ENCODE assay signal across 25 cellular contexts in genomic region chr14:91320266-91320665, GRCh38.
DNase-seq lines count a peak whose midpoint lies in the region; ATAC-seq and TF ChIP-seq lines count a peak whose summit lies in the region.
"Had no signal": no experiment of that assay in that cellular context is flagged by ENCODE, and none has a peak within 500 bp of the region (broad histone marks: within the 10 kb centered on the region; RNA-seq: fewer than 3 reads in every experiment).

No MANE protein-coding gene starts in this region.

- peaks cover 72 to 91% of the 10 kb centered on the region in 2 donors for H3K36me3 ChIP-seq in neuronal stem cell (replicated peaks in 1 of 2; ENCODE audit: control insufficient read depth in 2 of 2, insufficient read depth in 2 of 2, low read length in 2 of 2)
- H3K36me3 ChIP-seq in upper lobe of left lung, result peaks cover 0 to 25% (median 17%) of the 10 kb centered on the region in 4 donors
- H3K36me3 ChIP-seq: gastroesophageal sphincter, prostate gland, sigmoid colon, SJSA1, tibial artery had no signal

- H3K4me3 ChIP-seq in neuronal stem cell (ENCODE audit: low read length in 2 of 2) (no peak overlapping the region), upper lobe of left lung (no peak overlapping the region)
- H3K4me3 ChIP-seq: coronary artery, gastroesophageal sphincter, GM23248, hepatocyte, prostate gland, sigmoid colon, SJSA1, stomach, tibial artery had no signal

- no peak overlapping the region for H2BK15ac ChIP-seq in neuronal stem cell (ENCODE audit: low read length)

- peaks cover 11% of the 10 kb centered on the region for H3K79me1 ChIP-seq in neuronal stem cell (ENCODE audit: low read depth, low read length)

- DNase-seq in activated CD4-positive, alpha-beta T cell treated with anti-CD3 and anti-CD28 coated beads, Interleukin-2, amount 10 ng/mL, durations not matched to agents 7 days and 5 days, result no peak
- no peak for DNase-seq in activated CD4-positive, alpha-beta T cell treated with anti-CD3 and anti-CD28 coated beads for 4 hours
- DNase-seq in RWPE1 (ENCODE audit: low spot score) (no peak), neuronal stem cell (ENCODE audit: low spot score) (no peak), SK-N-DZ (ENCODE audit: low spot score) (no peak), upper lobe of left lung (no peak), DMS153 treated with DMSO at 0.1 percent for 48 hours (lab: John Stamatoyannopoulos, UW; ENCODE audit: unreplicated experiment) (no peak)
- DNase-seq in activated naive CD8-positive, alpha-beta T cell treated with anti-CD3 and anti-CD28 coated beads for 36 hours, result no peak
- DNase-seq: activated CD4-positive, alpha-beta T cell treated with anti-CD3 and anti-CD28 coated beads for 1 hour; amniotic stem cell; GM23248; left cardiac atrium; NCI-H1436; NCI-H748 treated with DMSO at 0.1 percent for 48 hours; sigmoid colon; stomach; T-helper 1 cell; tibial artery had no signal

- no peaks in the 10 kb centered on the region for H3K27me3 ChIP-seq in neuronal stem cell (ENCODE audit: control insufficient read depth in 3 of 3, insufficient read depth in 3 of 3, low read depth in 1 of 3, low read length in 3 of 3)
- H3K27me3 ChIP-seq in upper lobe of left lung, result no peaks in the 10 kb centered on the region
- H3K27me3 ChIP-seq: gastroesophageal sphincter, hepatocyte, sigmoid colon, SJSA1, stomach had no signal

- peaks cover 87% of the 10 kb centered on the region for H3K36me3 Mint-ChIP-seq in activated CD4-positive, alpha-beta T cell treated with anti-CD3 and anti-CD28 coated beads, Interleukin-2, amount 10 ng/mL, durations not matched to agents 7 days and 5 days (ENCODE audit: low read depth)
- peaks cover 53% of the 10 kb centered on the region for H3K36me3 Mint-ChIP-seq in activated naive CD8-positive, alpha-beta T cell treated with anti-CD3 and anti-CD28 coated beads for 36 hours

- no peak for ATAC-seq in upper lobe of left lung (ENCODE audit: low FRiP score in 2 of 2)
- ATAC-seq: gastroesophageal sphincter, left cardiac atrium had no signal

- POLR2A ChIA-PET in activated CD4-positive, alpha-beta T cell treated with anti-CD3 and anti-CD28 coated beads, Interleukin-2, amount 10 ng/mL, durations not matched to agents 7 days and 5 days (lab: Charles Lee), result interaction anchor here (0.6 kb wide), 1 partner anchor 252 kb away, joined by 4 read pairs; no protein-coding TSS in a partner anchor
- POLR2A ChIA-PET in RWPE1 (lab: Yijun Ruan, JAX; ENCODE audit: low non-redundant PET), result no interaction called here

- H4K8ac ChIP-seq in neuronal stem cell (ENCODE audit: low read depth, low read length), result no peak overlapping the region

- no peak overlapping the region for H2BK120ac ChIP-seq in neuronal stem cell (ENCODE audit: low read depth, low read length)

- no peaks in the 10 kb centered on the region for H3K9me3 Mint-ChIP-seq in activated CD4-positive, alpha-beta T cell treated with anti-CD3 and anti-CD28 coated beads, Interleukin-2, amount 10 ng/mL, durations not matched to agents 7 days and 5 days
- H3K9me3 Mint-ChIP-seq in activated naive CD8-positive, alpha-beta T cell treated with anti-CD3 and anti-CD28 coated beads for 36 hours, result no peaks in the 10 kb centered on the region
- H3K9me3 Mint-ChIP-seq: activated T-helper 2 cell treated with anti-CD3 and anti-CD28 coated beads, Interferon-gamma antibody, Interleukin-2, Interleukin-4, amounts not matched to agents 10 μg/mL and 5 μg/mL and 100 μg/mL, durations not matched to agents 14 hours and 24 hours and 36 hours had no signal

- H3K27ac ChIP-seq in RWPE1 (0 out of 2 replicates have a peak overlapping the region, but pooled peaks have one; percentile 3), neuronal stem cell (replicated peaks; ENCODE audit: low read length) (no peak overlapping the region), upper lobe of left lung (peak overlapping the region in 1 of 4 donors; percentile 20)
- H3K27ac ChIP-seq: coronary artery, gastroesophageal sphincter, GM23248, hepatocyte, KMS-11, prostate gland, sigmoid colon, SJSA1, stomach, tibial artery had no signal

- no peak overlapping the region for H3K14ac ChIP-seq in neuronal stem cell (ENCODE audit: low read length)

- no peaks in the 10 kb centered on the region for H3K27me3 Mint-ChIP-seq in activated CD4-positive, alpha-beta T cell treated with anti-CD3 and anti-CD28 coated beads, Interleukin-2, amount 10 ng/mL, durations not matched to agents 7 days and 5 days
- no peaks in the 10 kb centered on the region for H3K27me3 Mint-ChIP-seq in activated naive CD8-positive, alpha-beta T cell treated with anti-CD3 and anti-CD28 coated beads for 36 hours

- CTCF ChIA-PET in activated CD4-positive, alpha-beta T cell treated with anti-CD3 and anti-CD28 coated beads, Interleukin-2, amount 10 ng/mL, durations not matched to agents 7 days and 5 days (lab: Charles Lee), result interaction anchor here (0.6 to 1.6 kb wide), 4 partner anchors 8 to 80 kb away, joined by 3 read pairs; no protein-coding TSS in a partner anchor
- CTCF ChIA-PET in RWPE1 (lab: Yijun Ruan, JAX), result interaction anchor here (0.6 to 1.2 kb wide), 3 partner anchors 22 to 179 kb away, joined by 3 to 4 read pairs (median 3); no protein-coding TSS in a partner anchor

- no peak overlapping the region for H3K9ac ChIP-seq in neuronal stem cell (ENCODE audit: low read depth, low read length, poor library complexity)
- H3K9ac ChIP-seq: GM23248, KMS-11 had no signal

- TF ChIP-seq POLR2A in upper lobe of left lung (IDR thresholded peaks at IDR 0.05), result no peak

- TF ChIP-seq CTCF in RWPE1 (conservative IDR thresholded peaks at IDR 0.05; ENCODE audit: low read depth) (no peak), upper lobe of left lung (IDR thresholded peaks at IDR 0.05) (no peak)

- TF ChIP-seq EP300 in upper lobe of left lung (IDR thresholded peaks at IDR 0.05), result no peak

- H2BK5ac ChIP-seq in neuronal stem cell (ENCODE audit: low read length), result peak overlapping the region; percentile 72

- H3K27ac Mint-ChIP-seq in activated CD4-positive, alpha-beta T cell treated with anti-CD3 and anti-CD28 coated beads, Interleukin-2, amount 10 ng/mL, durations not matched to agents 7 days and 5 days, result peak overlapping the region; percentile 50
- peak overlapping the region; percentile 79 for H3K27ac Mint-ChIP-seq in activated naive CD8-positive, alpha-beta T cell treated with anti-CD3 and anti-CD28 coated beads for 36 hours
- H3K27ac Mint-ChIP-seq: activated T-helper 2 cell treated with anti-CD3 and anti-CD28 coated beads, Interferon-gamma antibody, Interleukin-2, Interleukin-4, amounts not matched to agents 10 μg/mL and 5 μg/mL and 100 μg/mL, durations not matched to agents 14 hours and 24 hours and 36 hours had no signal

- WGBS in neuronal stem cell (ENCODE audit: extremely low coverage in 2 of 2, insufficient read length in 2 of 2, insufficient replicate concordance in 1 of 2), 2 donors, result no CpG with 5 or more reads among the region's 9 CpGs
- WGBS in upper lobe of left lung, 2 donors, result 92 to 96% methylated on average over 9 of the region's 9 CpGs

- no peak overlapping the region for H3K4me3 Mint-ChIP-seq in activated CD4-positive, alpha-beta T cell treated with anti-CD3 and anti-CD28 coated beads, Interleukin-2, amount 10 ng/mL, durations not matched to agents 7 days and 5 days
- no peak overlapping the region for H3K4me3 Mint-ChIP-seq in activated naive CD8-positive, alpha-beta T cell treated with anti-CD3 and anti-CD28 coated beads for 36 hours

- no peaks in the 10 kb centered on the region for H3K4me1 ChIP-seq in neuronal stem cell (ENCODE audit: control insufficient read depth in 2 of 2, insufficient read depth in 1 of 2, low read depth in 1 of 2, low read length in 2 of 2)
- peaks cover 47 to 58% (median 57%) of the 10 kb centered on the region in 4 donors for H3K4me1 ChIP-seq in upper lobe of left lung
- H3K4me1 ChIP-seq: SJSA1 had no signal

- H3K18ac ChIP-seq in neuronal stem cell (ENCODE audit: low read length), result no peak overlapping the region

- no peak overlapping the region for H3K23ac ChIP-seq in neuronal stem cell (ENCODE audit: low read depth, low read length, poor library complexity)

- no peak overlapping the region for H2AFZ ChIP-seq in neuronal stem cell (ENCODE audit: low read length)
- H2AFZ ChIP-seq: GM23248, hepatocyte had no signal

- peaks cover 84% of the 10 kb centered on the region for H3K4me1 Mint-ChIP-seq in activated CD4-positive, alpha-beta T cell treated with anti-CD3 and anti-CD28 coated beads, Interleukin-2, amount 10 ng/mL, durations not matched to agents 7 days and 5 days
- peaks cover 70% of the 10 kb centered on the region for H3K4me1 Mint-ChIP-seq in activated naive CD8-positive, alpha-beta T cell treated with anti-CD3 and anti-CD28 coated beads for 36 hours

- no peak overlapping the region for H2AK5ac ChIP-seq in neuronal stem cell (ENCODE audit: low read depth, low read length)

- H3K4ac ChIP-seq in neuronal stem cell (ENCODE audit: low read length), result no peak overlapping the region

- H3K9me3 ChIP-seq in neuronal stem cell (replicated peaks in 1 of 2; ENCODE audit: control insufficient read depth in 2 of 2, insufficient read depth in 1 of 2, low read depth in 1 of 2, low read length in 2 of 2) (peaks cover 3 to 7% of the 10 kb centered on the region in 2 donors), upper lobe of left lung (no peaks in the 10 kb centered on the region)
- H3K9me3 ChIP-seq: gastroesophageal sphincter, prostate gland, sigmoid colon, SJSA1, stomach, tibial artery had no signal

- H3K4me2 ChIP-seq in neuronal stem cell (ENCODE audit: insufficient read depth, low read length, poor library complexity, severe bottlenecking), result no peak overlapping the region
- H3K4me2 ChIP-seq: hepatocyte, KMS-11 had no signal

- no peak overlapping the region for H2BK12ac ChIP-seq in neuronal stem cell (ENCODE audit: low read length)

- no peak overlapping the region for H4K91ac ChIP-seq in neuronal stem cell (ENCODE audit: low read depth, low read length, poor library complexity)
